ENCODE assay signal across 28 cellular contexts in the genomic region with DNA sequence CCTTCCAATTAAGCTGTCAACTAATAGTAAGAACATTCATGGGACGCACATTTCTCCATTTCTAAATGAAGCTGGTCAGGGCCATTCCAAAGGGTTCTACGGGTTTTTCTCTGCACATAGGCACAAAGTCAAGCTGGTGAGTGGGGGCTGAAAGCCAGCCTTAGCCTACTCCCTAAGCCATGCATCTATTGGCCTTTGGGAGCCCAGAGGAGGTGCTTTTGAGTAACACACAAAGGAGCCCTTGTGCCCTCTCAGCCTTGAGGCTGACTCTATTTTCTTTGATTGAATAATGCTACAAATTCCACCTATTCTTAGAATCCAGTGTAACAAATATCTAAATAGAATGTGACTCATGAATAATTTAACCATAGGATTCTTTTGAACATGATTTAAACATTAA.
DNase-seq lines count a peak whose midpoint lies in the region; ATAC-seq and TF ChIP-seq lines count a peak whose summit lies in the region.
"Had no signal": no experiment of that assay in that cellular context is flagged by ENCODE, and none has a peak within 500 bp of the region (broad histone marks: within the 10 kb centered on the region; RNA-seq: fewer than 3 reads in every experiment).

No MANE protein-coding gene starts in this region.

- no peak overlapping the region for H3K14ac ChIP-seq in IMR-90 (replicated peaks; ENCODE audit: low read depth, low read length)

- H3K56ac ChIP-seq in IMR-90 (ENCODE audit: extremely low read depth, insufficient read depth, low read length): no peak overlapping the region

- H3K4ac ChIP-seq in IMR-90 (ENCODE audit: low read depth, low read length): no peak overlapping the region

- in situ Hi-C loops in IMR-90 (cut with MboI; ENCODE audit: low sequenced_read_pairs): no loop called here

- H3K36me3 ChIP-seq in IMR-90 (ENCODE audit: control insufficient read depth, insufficient read depth, low read length) (no peaks in the 10 kb centered on the region), BE2C (no peaks in the 10 kb centered on the region), tibial artery (no peaks in the 10 kb centered on the region)
- H3K36me3 ChIP-seq: esophagus squamous epithelium, lower lobe of right lung, pancreas, thyroid gland had no signal

- no peak overlapping the region for H3K4me3 ChIP-seq in IMR-90 (ENCODE audit: insufficient read depth, low read depth, low read length)
- no peak overlapping the region for H3K4me3 ChIP-seq in BE2C (ENCODE audit: low read depth, low read length)
- no peak overlapping the region for H3K4me3 ChIP-seq in tibial artery
- H3K4me3 ChIP-seq: esophagus squamous epithelium, GM12878, lower lobe of right lung, pancreas, thyroid gland had no signal

- intact Hi-C loops in IMR-90 (cut with micrococcal nuclease): no loop called here
- intact Hi-C loops in tibial artery (cut with DNase I; ENCODE audit: low total_unique reads): no loop called here

- no peak for TF ChIP-seq POLR2A in IMR-90 (IDR thresholded peaks at IDR 0.05; ENCODE audit: low read depth, low read length)

- DNase-seq in EH (ENCODE audit: low read depth) (peak; percentile 27), IMR-90 (peak; percentile 32), fibroblast of peridontal ligament (ENCODE audit: extremely low read depth) (peak; percentile 16), neural crest cell (ENCODE audit: low read depth, low spot score) (peak; percentile 37), BE2C (no peak), OCI-M1 (lab: John Stamatoyannopoulos, UW) (no peak), hepatic stellate cell (ENCODE audit: low spot score) (no peak), tibial artery (no peak)
- DNase-seq: ACHN; activated CD8-positive, alpha-beta memory T cell treated with anti-CD3 and anti-CD28 coated beads for 24 hours; activated T-cell treated with anti-CD3 and anti-CD28 coated beads, Interleukin-2, amount 50 U/mL, for 48 hours; DMS 273 treated with DMSO at 0.1 percent for 48 hours; effector memory CD8-positive, alpha-beta T cell; esophagus squamous epithelium; glutamatergic neuron; lower lobe of right lung; NCI-H1092 treated with DMSO at 0.1 percent for 48 hours; NCI-H2029 treated with DMSO at 0.1 percent for 48 hours; NCI-H510A; pancreas; stimulated activated CD4-positive, alpha-beta T cell treated with anti-CD3 and anti-CD28 coated beads, Interleukin-1b, Interleukin-23, amount 100 ng/mL, for 48 hours; stimulated activated naive CD4-positive, alpha-beta T cell; T-helper 9 cell; thyroid gland had no signal

- H2BK15ac ChIP-seq in IMR-90 (ENCODE audit: low read depth, low read length): peak overlapping the region; percentile 4; the same call in 1 of the 3 replicates

- no peaks in the 10 kb centered on the region for H3K36me3 Mint-ChIP-seq in neural crest cell (ENCODE audit: low read depth)
- H3K36me3 Mint-ChIP-seq: activated naive CD4-positive, alpha-beta T cell treated with anti-CD3 and anti-CD28 coated beads, Interleukin-2, amount 50 U/mL, for 24 hours; CD14-positive monocyte had no signal

- H3K27me3 ChIP-seq in IMR-90 (ENCODE audit: control insufficient read depth, insufficient read depth, low read length): no peaks in the 10 kb centered on the region
- no peaks in the 10 kb centered on the region for H3K27me3 ChIP-seq in BE2C
- H3K27me3 ChIP-seq in tibial artery: no peaks in the 10 kb centered on the region
- H3K27me3 ChIP-seq: esophagus squamous epithelium, pancreas, thyroid gland had no signal

- peaks cover 32% of the 10 kb centered on the region for H3K4me1 Mint-ChIP-seq in neural crest cell
- H3K4me1 Mint-ChIP-seq: activated naive CD4-positive, alpha-beta T cell treated with anti-CD3 and anti-CD28 coated beads, Interleukin-2, amount 50 U/mL, for 24 hours had no signal

- no peak overlapping the region for H2AK9ac ChIP-seq in IMR-90 (replicated peaks; ENCODE audit: low read depth, low read length, poor library complexity)

- no peak overlapping the region for H4K91ac ChIP-seq in IMR-90 (ENCODE audit: insufficient read depth, low read depth, low read length)

- no peak overlapping the region for H2BK5ac ChIP-seq in IMR-90 (ENCODE audit: low read depth, low read length, poor library complexity, severe bottlenecking)

- no peak overlapping the region for H3K4me2 ChIP-seq in IMR-90 (ENCODE audit: low read depth, low read length)

- BruUV-seq in IMR-90 (replicated peaks; lab: Mats Ljungman, UMichigan): no TSS peak

- no CpG with 5 or more reads among the region's 2 CpGs for WGBS in IMR-90 (ENCODE audit: extremely low coverage in 2 of 2, insufficient read length in 1 of 2), 2 experiments

- no peak overlapping the region for H2BK20ac ChIP-seq in IMR-90 (ENCODE audit: low read depth, low read length)

- no peak overlapping the region for H4K5ac ChIP-seq in IMR-90 (ENCODE audit: low read depth, low read length)

- peak; percentile 66 for ATAC-seq in IMR-90 (ENCODE audit: low read depth)
- ATAC-seq: effector memory CD8-positive, alpha-beta T cell; GM12878; lower lobe of right lung; pancreas had no signal

- H4K8ac ChIP-seq in IMR-90 (ENCODE audit: low read depth in 2 of 2, low read length in 2 of 2): peak overlapping the region in 1 of 2 experiments; percentile 26; a peak in 1 of 4 replicates

- H2BK120ac ChIP-seq in IMR-90 (ENCODE audit: low read depth, low read length): no peak overlapping the region; the same call in 1 of the 2 replicates

- no peaks in the 10 kb centered on the region for H4K20me1 ChIP-seq in IMR-90 (ENCODE audit: insufficient read depth, low read length)

- no peak overlapping the region for H3K23ac ChIP-seq in IMR-90 (ENCODE audit: low read depth, low read length)

- H3K4me1 ChIP-seq in IMR-90 (ENCODE audit: control insufficient read depth, insufficient read depth, low read length) (peaks cover 4% of the 10 kb centered on the region; the same call in 1 of the 2 replicates), BE2C (no peaks in the 10 kb centered on the region), tibial artery (no peaks in the 10 kb centered on the region)
- H3K4me1 ChIP-seq: esophagus squamous epithelium, lower lobe of right lung, pancreas, thyroid gland had no signal

- H3K9me3 ChIP-seq in IMR-90 (ENCODE audit: control insufficient read depth, insufficient read depth, low read length) (no peaks in the 10 kb centered on the region), BE2C (no peaks in the 10 kb centered on the region), tibial artery (no peaks in the 10 kb centered on the region)
- H3K9me3 ChIP-seq: esophagus squamous epithelium, lower lobe of right lung, pancreas, thyroid gland had no signal

- H3K27ac ChIP-seq in IMR-90 (ENCODE audit: insufficient read depth, low read length) (no peak overlapping the region), tibial artery (no peak overlapping the region)
- H3K27ac ChIP-seq: esophagus squamous epithelium, lower lobe of right lung, pancreas, RWPE1, thyroid gland had no signal

- no peaks in the 10 kb centered on the region for H3K79me1 ChIP-seq in IMR-90 (ENCODE audit: low read depth in 1 of 2, low read length in 2 of 2)

- H3K9ac ChIP-seq in IMR-90 (ENCODE audit: low read depth, low read length): no peak overlapping the region

- H3K9me3 Mint-ChIP-seq in neural crest cell: peaks cover 7% of the 10 kb centered on the region
- H3K9me3 Mint-ChIP-seq: activated naive CD4-positive, alpha-beta T cell treated with anti-CD3 and anti-CD28 coated beads, Interleukin-2, amount 50 U/mL, for 24 hours; effector memory CD8-positive, alpha-beta T cell had no signal

- H3K27ac Mint-ChIP-seq in neural crest cell (ENCODE audit: unreplicated experiment): peak overlapping the region; percentile 48
- H3K27ac Mint-ChIP-seq: activated naive CD4-positive, alpha-beta T cell treated with anti-CD3 and anti-CD28 coated beads, Interleukin-2, amount 50 U/mL, for 24 hours; CD14-positive monocyte; effector memory CD8-positive, alpha-beta T cell had no signal

- TF ChIP-seq RAD21 in IMR-90 (IDR thresholded peaks at IDR 0.05; ENCODE audit: low read length): no peak

- dilution Hi-C loops in IMR-90 (cut with HindIII; ENCODE audit: low sequenced_read_pairs, unreplicated experiment): no loop called here

- peak overlapping the region; percentile 73 for H3K4me3 Mint-ChIP-seq in neural crest cell
- H3K4me3 Mint-ChIP-seq: activated naive CD4-positive, alpha-beta T cell treated with anti-CD3 and anti-CD28 coated beads, Interleukin-2, amount 50 U/mL, for 24 hours; CD14-positive monocyte; effector memory CD8-positive, alpha-beta T cell had no signal

- CTCF ChIA-PET in IMR-90 (lab: Yijun Ruan, JAX): no interaction called here

- POLR2A ChIA-PET in IMR-90 (lab: Charles Lee; ENCODE audit: unreplicated experiment): no interaction called here

- H3K9me1 ChIP-seq in IMR-90 (ENCODE audit: insufficient read depth, low read length): no peaks in the 10 kb centered on the region

- H2AFZ ChIP-seq in IMR-90 (replicated peaks; ENCODE audit: low read length, poor library complexity): peak overlapping the region; percentile 36

- no peak overlapping the region; the same call in 1 of the 2 replicates for H2AK5ac ChIP-seq in IMR-90 (ENCODE audit: low read depth, low read length)

- no peak for TF ChIP-seq CTCF in IMR-90 (conservative IDR thresholded peaks at IDR 0.05; ENCODE audit: low read depth, low read length)
- no peak for TF ChIP-seq CTCF in neural crest cell (conservative IDR thresholded peaks at IDR 0.05)
- no peak for TF ChIP-seq CTCF in BE2C (IDR thresholded peaks at IDR 0.05; ENCODE audit: low read depth, low read length)
- TF ChIP-seq CTCF in tibial artery (IDR thresholded peaks at IDR 0.05): no peak

- H3K18ac ChIP-seq in IMR-90 (ENCODE audit: low read depth, low read length): 0 out of 2 replicates have a peak overlapping the region, but pooled peaks have one; percentile 0

- H3K27me3 Mint-ChIP-seq in neural crest cell (ENCODE audit: low read depth): no peaks in the 10 kb centered on the region

TF ChIP-seq in IMR-90, 13 proteins besides CTCF, POLR2A, EP300 and RAD21 (continues in another document):
- TF ChIP-seq CEBPB (IDR thresholded peaks at IDR 0.05; ENCODE audit: low read depth, low read length) (no peak), BHLHE40 (IDR thresholded peaks at IDR 0.05; ENCODE audit: low read depth, low read length) (no peak), FOS (IDR thresholded peaks at IDR 0.05; ENCODE audit: low read depth, low read length) (no peak), SMC3 (IDR thresholded peaks at IDR 0.05; ENCODE audit: low read depth, low read length) (no peak), MXI1 (IDR thresholded peaks at IDR 0.05; ENCODE audit: borderline replicate concordance, low read depth, low read length) (no peak)
- TF ChIP-seq, protein P1, sequence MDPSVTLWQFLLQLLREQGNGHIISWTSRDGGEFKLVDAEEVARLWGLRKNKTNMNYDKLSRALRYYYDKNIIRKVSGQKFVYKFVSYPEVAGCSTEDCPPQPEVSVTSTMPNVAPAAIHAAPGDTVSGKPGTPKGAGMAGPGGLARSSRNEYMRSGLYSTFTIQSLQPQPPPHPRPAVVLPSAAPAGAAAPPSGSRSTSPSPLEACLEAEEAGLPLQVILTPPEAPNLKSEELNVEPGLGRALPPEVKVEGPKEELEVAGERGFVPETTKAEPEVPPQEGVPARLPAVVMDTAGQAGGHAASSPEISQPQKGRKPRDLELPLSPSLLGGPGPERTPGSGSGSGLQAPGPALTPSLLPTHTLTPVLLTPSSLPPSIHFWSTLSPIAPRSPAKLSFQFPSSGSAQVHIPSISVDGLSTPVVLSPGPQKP (IDR thresholded peaks at IDR 0.05; ENCODE audit: borderline replicate concordance, low read depth, low read length): no peak

Comparison
In these comparisons a context has a peak if more than half of its experiments do, and no peak if none do; other contexts are left out.
1. DNase-seq: peak in EH (single experiment), IMR-90 (single experiment), fibroblast of peridontal ligament (single experiment) and neural crest cell (single experiment); none in BE2C (single experiment), OCI-M1 (single experiment), hepatic stellate cell (single experiment) and tibial artery (0 of 2).